8 cellular contexts compared by ENCODE assay signal in the genomic region with DNA sequence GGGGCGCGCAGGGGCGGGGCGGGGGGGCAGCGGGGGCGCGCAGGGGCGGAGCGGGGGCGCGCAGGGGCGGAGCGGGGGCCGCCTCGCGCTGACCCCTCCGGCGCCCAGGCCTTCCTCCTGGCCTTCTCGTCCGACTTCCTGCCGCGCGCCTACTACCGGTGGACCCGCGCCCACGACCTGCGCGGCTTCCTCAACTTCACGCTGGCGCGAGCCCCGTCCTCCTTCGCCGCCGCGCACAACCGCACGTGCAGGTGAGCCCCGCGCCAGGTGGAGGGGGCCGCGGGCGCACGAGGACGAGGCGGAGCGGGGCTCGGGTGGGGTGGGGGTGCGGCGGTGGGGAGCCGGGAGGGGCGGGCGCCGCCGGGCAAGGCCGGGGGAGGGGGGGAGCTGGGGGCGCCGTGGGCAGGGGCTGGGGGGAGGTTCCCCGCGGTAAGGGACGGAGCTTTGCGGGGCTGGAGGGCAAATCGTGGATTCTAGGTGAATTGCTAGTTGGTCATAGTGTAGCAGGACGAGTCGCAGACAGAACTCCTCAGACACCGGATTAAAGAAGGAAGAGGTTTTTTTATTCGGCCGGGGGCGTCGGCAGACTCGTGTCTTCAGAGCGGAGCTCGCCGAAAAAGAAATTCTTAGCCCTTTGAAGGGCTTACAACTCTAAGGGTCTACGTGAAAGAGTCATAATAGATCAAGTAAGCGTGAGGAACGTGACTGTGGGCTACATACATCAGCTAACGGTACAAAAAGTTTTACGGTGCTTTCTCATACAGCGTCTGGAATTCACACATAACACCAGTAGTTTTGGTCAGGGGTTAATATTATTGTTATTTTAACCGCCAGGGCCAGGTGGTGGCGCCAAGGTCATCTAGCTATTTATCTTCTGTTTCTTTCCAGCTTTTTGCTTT. TPM values are rescaled to one million over a fixed set of nuclear protein-coding genes. Genes with fewer than 3 reads are reported as not detected.
DNase-seq lines count a peak whose midpoint lies in the region; ATAC-seq, FAIRE-seq and TF ChIP-seq lines count a peak whose summit lies in the region.

No MANE protein-coding gene starts in this region.

- no peak for ATAC-seq in GM19328 (IDR thresholded peaks at IDR 0.05; ENCODE audit: unreplicated experiment)
- ATAC-seq in HG02852 (IDR thresholded peaks at IDR 0.05; ENCODE audit: unreplicated experiment): no peak

- H3K4me3 Mint-ChIP-seq in activated T-helper 2 cell treated with anti-CD3 and anti-CD28 coated beads, Interferon-gamma antibody, Interleukin-2, Interleukin-4, amounts not matched to agents 10 μg/mL and 5 μg/mL and 100 μg/mL, durations not matched to agents 14 hours and 24 hours and 36 hours (ENCODE audit: low read depth): peak overlapping the region; percentile 84

- H3K4me1 Mint-ChIP-seq in activated T-helper 2 cell treated with anti-CD3 and anti-CD28 coated beads, Interferon-gamma antibody, Interleukin-2, Interleukin-4, amounts not matched to agents 10 μg/mL and 5 μg/mL and 100 μg/mL, durations not matched to agents 14 hours and 24 hours and 36 hours (ENCODE audit: low read depth): peaks cover 10% of the 10 kb centered on the region

- H3K4me1 ChIP-seq in NT2/D1 (ENCODE audit: insufficient read depth, insufficient read length) (peaks cover 21% of the 10 kb centered on the region), neutrophil (ENCODE audit: control insufficient read depth in 1 of 2, insufficient read depth in 1 of 2, low read depth in 1 of 2, low read length in 1 of 2) (peaks cover 10 to 13% of the 10 kb centered on the region in 2 experiments)

- no peaks in the 10 kb centered on the region for H3K9me3 Mint-ChIP-seq in activated T-helper 2 cell treated with anti-CD3 and anti-CD28 coated beads, Interferon-gamma antibody, Interleukin-2, Interleukin-4, amounts not matched to agents 10 μg/mL and 5 μg/mL and 100 μg/mL, durations not matched to agents 14 hours and 24 hours and 36 hours

- H3K9me3 ChIP-seq in NT2/D1 (ENCODE audit: insufficient read depth, low read length) (no peaks in the 10 kb centered on the region), neutrophil (no peaks in the 10 kb centered on the region)

- peak overlapping the region; percentile 69 for H3K27ac Mint-ChIP-seq in activated T-helper 2 cell treated with anti-CD3 and anti-CD28 coated beads, Interferon-gamma antibody, Interleukin-2, Interleukin-4, amounts not matched to agents 10 μg/mL and 5 μg/mL and 100 μg/mL, durations not matched to agents 14 hours and 24 hours and 36 hours

- H3K36me3 ChIP-seq in NT2/D1 (ENCODE audit: insufficient read depth, insufficient read length, low read length): peaks cover 7% of the 10 kb centered on the region
- H3K36me3 ChIP-seq in neutrophil: no peaks in the 10 kb centered on the region

- H3K27ac ChIP-seq in neutrophil: no peak overlapping the region

- H3K27me3 ChIP-seq in NT2/D1 (ENCODE audit: insufficient read depth, insufficient read length): no peaks in the 10 kb centered on the region
- peaks cover 40% of the 10 kb centered on the region for H3K27me3 ChIP-seq in neutrophil

- POLR2A ChIA-PET in AG04449 (lab: Yijun Ruan, JAX): no interaction called here

- H3K9ac ChIP-seq in NT2/D1 (ENCODE audit: insufficient read length, low read depth): peak overlapping the region; percentile 76

- CTCF ChIA-PET in AG04449 (lab: Yijun Ruan, JAX): interaction anchor here (1.1 to 1.4 kb wide), 3 partner anchors 9 to 369 kb away, joined by 3 to 6 read pairs (median 3); no protein-coding TSS in a partner anchor

- H3K36me3 Mint-ChIP-seq in activated T-helper 2 cell treated with anti-CD3 and anti-CD28 coated beads, Interferon-gamma antibody, Interleukin-2, Interleukin-4, amounts not matched to agents 10 μg/mL and 5 μg/mL and 100 μg/mL, durations not matched to agents 14 hours and 24 hours and 36 hours (ENCODE audit: low read depth): no peaks in the 10 kb centered on the region

- FAIRE-seq in GM12892 (lab: Jason Lieb, UNC): peak; percentile 58
- FAIRE-seq in frontal cortex (lab: Jason Lieb, UNC): no peak

- peak; percentile 43 for TF ChIP-seq CTCF in AG04449 (IDR thresholded peaks at IDR 0.05; ENCODE audit: insufficient read depth, low read length, missing control alignments)
- peak; percentile 29 for TF ChIP-seq CTCF in neutrophil (IDR thresholded peaks at IDR 0.05)

- TF ChIP-seq POLR2A in GM12892 (IDR thresholded peaks at IDR 0.05; ENCODE audit: low read depth, low read length): no peak

- intact Hi-C loops in activated T-helper 2 cell treated with anti-CD3 and anti-CD28 coated beads, Interferon-gamma antibody, Interleukin-2, Interleukin-4, amounts not matched to agents 10 μg/mL and 5 μg/mL and 100 μg/mL, durations not matched to agents 14 hours and 24 hours and 36 hours (cut with micrococcal nuclease): loop anchor here (5.0 kb wide), 2 partner anchors 116 to 656 kb away; partner anchors contain the start of genes DUSP28 and MTERF4

- H3K4me3 ChIP-seq in AG04449 (ENCODE audit: low read depth, low read length) (peak overlapping the region; percentile 65), NT2/D1 (ENCODE audit: insufficient read length, low read depth) (peak overlapping the region; percentile 59), neutrophil (ENCODE audit: low read depth in 1 of 2, low read length in 1 of 2) (peak overlapping the region; percentile 49 to 56)

- H3K27me3 Mint-ChIP-seq in activated T-helper 2 cell treated with anti-CD3 and anti-CD28 coated beads, Interferon-gamma antibody, Interleukin-2, Interleukin-4, amounts not matched to agents 10 μg/mL and 5 μg/mL and 100 μg/mL, durations not matched to agents 14 hours and 24 hours and 36 hours (ENCODE audit: low read depth): peaks cover 19% of the 10 kb centered on the region

- DNase-seq in AG04449 (ENCODE audit: low read depth, low spot score): no peak
- DNase-seq in GM12892 (ENCODE audit: insufficient read length): no peak
- peak; percentile 20 for DNase-seq in NT2/D1 (ENCODE audit: low read depth, low spot score)
- DNase-seq in activated T-helper 2 cell treated with anti-CD3 and anti-CD28 coated beads, Interferon-gamma antibody, Interleukin-2, Interleukin-4, amounts not matched to agents 10 μg/mL and 5 μg/mL and 100 μg/mL, durations not matched to agents 14 hours and 24 hours and 36 hours (ENCODE audit: low spot score): peak; percentile 22
- peak; percentile 66 to 70 for DNase-seq in frontal cortex (ENCODE audit: low spot score in 2 of 2)

RNA-seq across cellular contexts. Expression of gene ANO7, which starts 29.9 kb away (rescaled TPM):
- 2.2 TPM for polyA plus RNA-seq in GM12892 (2012; ENCODE audit: missing spikeins)
- total RNA-seq in activated T-helper 2 cell treated with anti-CD3 and anti-CD28 coated beads, Interferon-gamma antibody, Interleukin-2, Interleukin-4, amounts not matched to agents 10 μg/mL and 5 μg/mL and 100 μg/mL, durations not matched to agents 14 hours and 24 hours and 36 hours: 3.5 and 4.3 TPM in 2 replicates
- total RNA-seq in frontal cortex: 0.41 TPM

Comparison
In these comparisons a context has a peak if more than half of its experiments do, and no peak if none do; other contexts are left out.
1. DNase-seq: peak in NT2/D1 (single experiment), activated T-helper 2 cell treated with anti-CD3 and anti-CD28 coated beads, Interferon-gamma antibody, Interleukin-2, Interleukin-4, amounts not matched to agents 10 μg/mL and 5 μg/mL and 100 μg/mL, durations not matched to agents 14 hours and 24 hours and 36 hours (single experiment) and frontal cortex (2 of 2); none in AG04449 (single experiment) and GM12892 (single experiment).
2. Peak in every context shown above with its lines, with median percentiles within 50 percentile points of each other: H3K4me3 ChIP-seq.